Comparison of ENCODE assay signal across 10 cellular contexts in the genomic region with DNA sequence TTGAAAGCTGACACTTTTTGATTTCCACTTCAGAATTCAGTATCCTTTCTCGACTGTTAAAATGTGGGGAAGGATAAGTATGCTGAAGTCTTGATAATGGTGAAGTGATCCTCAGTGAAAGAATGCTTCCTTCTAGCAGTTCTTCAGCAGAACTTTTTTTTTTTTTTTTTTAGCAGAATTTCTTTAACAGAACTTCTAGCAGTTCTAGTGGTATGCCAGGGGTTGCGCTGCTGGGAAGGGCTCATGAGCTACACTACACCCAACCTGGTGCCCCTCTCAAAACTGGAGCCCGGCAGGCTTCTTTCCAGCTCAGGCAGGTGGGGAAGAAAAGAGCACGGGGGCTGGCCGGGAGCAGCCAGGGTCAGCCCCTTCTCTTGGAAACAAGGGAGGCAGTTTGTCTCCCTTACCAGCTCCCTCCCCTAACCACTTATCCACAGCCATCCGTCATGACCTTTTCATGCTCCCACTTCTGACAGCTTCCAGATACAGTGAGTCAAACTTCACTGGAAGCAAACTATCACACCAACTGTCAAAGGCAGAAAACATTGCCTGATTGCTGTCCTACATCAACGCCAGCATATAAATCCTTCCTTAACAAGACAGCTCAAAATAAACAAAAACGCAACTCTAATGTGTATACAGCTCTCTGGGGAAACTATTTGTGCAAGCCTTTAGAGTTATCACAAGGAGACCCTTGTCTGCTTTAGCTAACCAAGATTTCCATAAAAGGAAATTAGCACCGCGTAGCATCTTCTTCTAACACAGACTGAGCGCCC.
DNase-seq lines count a peak whose midpoint lies in the region; ATAC-seq and TF ChIP-seq lines count a peak whose summit lies in the region.
"Had no signal": no experiment of that assay in that cellular context is flagged by ENCODE, and none has a peak within 500 bp of the region (broad histone marks: within the 10 kb centered on the region; RNA-seq: fewer than 3 reads in every experiment).

No MANE protein-coding gene starts in this region.

- intact Hi-C loops in Right ventricle myocardium inferior (cut with DNase I) (loop anchor here (2.0 to 5.0 kb wide), 3 partner anchors 39 to 204 kb away; no protein-coding TSS in a partner anchor), cardiac septum (cut with DNase I) (loop anchor here (5.0 kb wide), 2 partner anchors 39 to 74 kb away; no protein-coding TSS in a partner anchor), aorta (cut with DNase I) (no loop called here)

- no peak for TF ChIP-seq CTCF in lung (IDR thresholded peaks at IDR 0.05; ENCODE audit: control extremely low read depth, extremely low read depth)

- peaks cover 0 to 1% of the 10 kb centered on the region in 2 donors for H3K9me3 ChIP-seq in lung (ENCODE audit: control insufficient read depth in 2 of 2, insufficient read depth in 1 of 2, low read length in 1 of 2)
- no peaks in the 10 kb centered on the region for H3K9me3 ChIP-seq in aorta (ENCODE audit: control insufficient read depth, low read length)

- H3K36me3 ChIP-seq in lung (ENCODE audit: control insufficient read depth in 2 of 2, insufficient read depth in 2 of 2, low read length in 2 of 2) (peaks cover 0 to 5% of the 10 kb centered on the region in 2 donors), aorta (ENCODE audit: control insufficient read depth in 1 of 2, insufficient read depth in 2 of 2, low read length in 1 of 2) (peaks cover 0 to 5% of the 10 kb centered on the region in 2 donors)

- ATAC-seq in Right ventricle myocardium inferior (peak; percentile 85), lung (ENCODE audit: insufficient read depth, low FRiP score) (peak; percentile 66), aorta (ENCODE audit: low FRiP score) (peak; percentile 53)

- 48 to 75% methylated on average over 11 of the region's 11 CpGs for WGBS in lung, 2 donors
- WGBS in aorta, 2 donors: 29 to 31% methylated on average over 10 to 11 of the region's 11 CpGs

- H3K4me1 ChIP-seq in lung (ENCODE audit: control insufficient read depth in 2 of 2, insufficient read depth in 2 of 2, low read length in 2 of 2): peaks cover 7 to 10% of the 10 kb centered on the region in 2 donors
- H3K4me1 ChIP-seq in aorta (ENCODE audit: control insufficient read depth in 1 of 2, insufficient read depth in 2 of 2, low read length in 2 of 2): peaks cover 0 to 9% of the 10 kb centered on the region in 2 donors

- H3K27me3 ChIP-seq in lung (ENCODE audit: control insufficient read depth, insufficient read depth) (no peaks in the 10 kb centered on the region), aorta (ENCODE audit: control insufficient read depth in 1 of 2, insufficient read depth in 2 of 2, low read length in 1 of 2) (no peaks in the 10 kb centered on the region)

- H3K4me3 ChIP-seq in lung: no peak overlapping the region
- no peak overlapping the region for H3K4me3 ChIP-seq in aorta (ENCODE audit: low read length in 2 of 2)

- H3K27ac ChIP-seq in lung (ENCODE audit: low read depth in 1 of 2, low read length in 1 of 2) (peak overlapping the region; percentile 7 to 93), aorta (ENCODE audit: low read depth in 1 of 2, low read length in 2 of 2) (no peak overlapping the region)
- H3K27ac ChIP-seq: parathyroid adenoma had no signal

- DNase-seq in Right ventricle myocardium inferior (ENCODE audit: missing footprints): no peak
- DNase-seq in cardiac septum (ENCODE audit: low spot score): no peak
- peak; percentile 41 for DNase-seq in dedifferentiated amniotic fluid mesenchymal stem cell (ENCODE audit: extremely low spot score)
- peak; percentile 32 for DNase-seq in lung (ENCODE audit: low spot score)
- DNase-seq in aorta: peak in 1 of 2 donors; percentile 49
- no peak for DNase-seq in NCI-H524 (lab: John Stamatoyannopoulos, UW)
- no peak for DNase-seq in activated T-cell treated with anti-CD3 and anti-CD28 coated beads for 4 hours
- no peak for DNase-seq in NOMO-1 treated with DMSO at 0.1 percent for 48 hours (lab: John Stamatoyannopoulos, UW; ENCODE audit: unreplicated experiment)
- DNase-seq: CD4-positive, CD25-positive, alpha-beta regulatory T cell had no signal

Comparison
In these comparisons a context has a peak if more than half of its experiments do, and no peak if none do; other contexts are left out.
1. DNase-seq: peak in dedifferentiated amniotic fluid mesenchymal stem cell (single experiment) and lung (single experiment); none in Right ventricle myocardium inferior (single experiment), cardiac septum (single experiment), NCI-H524 (0 of 2), activated T-cell treated with anti-CD3 and anti-CD28 coated beads for 4 hours (single experiment) and NOMO-1 treated with DMSO at 0.1 percent for 48 hours (single experiment).
2. H3K27ac ChIP-seq: peak in lung (2 of 2); none in aorta (0 of 2).
3. intact Hi-C loops: an anchor here in Right ventricle myocardium inferior (2.0 to 5.0 kb wide) and cardiac septum (5.0 kb wide); none called in aorta.
4. Peak in every context shown above with its lines, with median percentiles within 50 percentile points of each other: ATAC-seq.